In genomic region chr12:122265931-122266771, GRCh38 we compare ENCODE assay signal across 8 cellular contexts. TPM values are rescaled to one million over a fixed set of nuclear protein-coding genes. Genes with fewer than 3 reads are reported as not detected.
A peak's percentile ranks its signal among the peaks of the same experiment; 100 is the strongest.
DNase-seq lines count a peak whose midpoint lies in the region; ATAC-seq and TF ChIP-seq lines count a peak whose summit lies in the region.

Gene VPS33A (minus strand): TSS chr12:122266494. CDS start chr12:122266408, 86 bp downstream.

- H3K4me2 ChIP-seq in skeletal muscle satellite cell (ENCODE audit: low read length) = peak within 1 kb of the TSS; percentile 95

- peak within 1 kb of the TSS; percentile 99 for H3K4me3 ChIP-seq in AG04449 (ENCODE audit: low read depth, low read length)
- peak within 1 kb of the TSS; percentile 95 for H3K4me3 ChIP-seq in WERI-Rb-1 (ENCODE audit: low read depth, low read length)
- peak within 1 kb of the TSS; percentile 76 to 94 (median 83) for H3K4me3 ChIP-seq in breast epithelium
- peak within 1 kb of the TSS; percentile 79 for H3K4me3 ChIP-seq in iPS-18c (ENCODE audit: insufficient read depth, low read depth, low read length)
- H3K4me3 ChIP-seq in skeletal muscle satellite cell (ENCODE audit: low read length) = peak within 1 kb of the TSS; percentile 95

- ATAC-seq in GM18907 (IDR thresholded peaks at IDR 0.05; ENCODE audit: unreplicated experiment) (peak; percentile 91), HG03139 (IDR thresholded peaks at IDR 0.05; ENCODE audit: unreplicated experiment) (peak; percentile 78)

- H3K9ac ChIP-seq in skeletal muscle satellite cell (ENCODE audit: low read depth, low read length) = peak within 1 kb of the TSS; percentile 93

- H3K27me3 ChIP-seq in WERI-Rb-1 (ENCODE audit: insufficient read depth, low read depth, severe bottlenecking) (no peaks in the 10 kb centered on the region), breast epithelium (no peaks in the 10 kb centered on the region), skeletal muscle satellite cell (ENCODE audit: control insufficient read depth, insufficient read depth, low read length) (no peaks in the 10 kb centered on the region)

- H3K36me3 ChIP-seq in WERI-Rb-1 (peaks cover 22% of the 10 kb centered on the region), breast epithelium (no peaks in the 10 kb centered on the region), skeletal muscle satellite cell (ENCODE audit: insufficient read depth, low read length) (peaks cover 8% of the 10 kb centered on the region)

- POLR2A ChIA-PET in AG04449 (lab: Yijun Ruan, JAX) = interaction anchor here (0.9 kb wide), 1 partner anchor 16 kb away, joined by 4 read pairs; no protein-coding TSS in a partner anchor

- H3K4me1 ChIP-seq in breast epithelium (peaks cover 0 to 7% of the 10 kb centered on the region in 2 donors), skeletal muscle satellite cell (ENCODE audit: control insufficient read depth, insufficient read depth, low read length) (peaks cover 5% of the 10 kb centered on the region)

- intact Hi-C loops in breast epithelium (cut with DNase I; ENCODE audit: low total_unique reads) = no loop called here

- CTCF ChIA-PET in AG04449 (lab: Yijun Ruan, JAX) = interaction anchor here (0.9 kb wide), 1 partner anchor 52 kb away, joined by 3 read pairs; no protein-coding TSS in a partner anchor

- peak; percentile 31 for TF ChIP-seq POLR2A in breast epithelium (IDR thresholded peaks at IDR 0.05)

- peak; percentile 92 for DNase-seq in AG04449 (ENCODE audit: low read depth, low spot score)
- DNase-seq in NCI-H2227 (lab: John Stamatoyannopoulos, UW; ENCODE audit: unreplicated experiment) = peak; percentile 99
- DNase-seq in WERI-Rb-1 = peak; percentile 97
- DNase-seq in breast epithelium (ENCODE audit: low spot score in 2 of 2) = peak; percentile 96 to 98

- peak within 1 kb of the TSS; percentile 82 for H3K27ac ChIP-seq in WERI-Rb-1
- peak within 1 kb of the TSS; percentile 91 to 93 for H3K27ac ChIP-seq in breast epithelium

- no peak for TF ChIP-seq CTCF in AG04449 (IDR thresholded peaks at IDR 0.05; ENCODE audit: insufficient read depth, low read length, missing control alignments)
- TF ChIP-seq CTCF in WERI-Rb-1 (IDR thresholded peaks at IDR 0.05; ENCODE audit: low read depth, low read length) = no peak
- no peak for TF ChIP-seq CTCF in breast epithelium (IDR thresholded peaks at IDR 0.05)

- H3K9me3 ChIP-seq in WERI-Rb-1 (ENCODE audit: severe bottlenecking) (no peaks in the 10 kb centered on the region), breast epithelium (no peaks in the 10 kb centered on the region), iPS-18c (ENCODE audit: control insufficient read depth, insufficient read depth, low read length) (no peaks in the 10 kb centered on the region), skeletal muscle satellite cell (replicated peaks; ENCODE audit: low read length) (no peaks in the 10 kb centered on the region)

RNA-seq across cellular contexts. Expression of gene VPS33A, which starts in this region (rescaled TPM):
- total RNA-seq in breast epithelium = 10 to 100 TPM; 13.4 to 17.4 (median 14.4) TPM
- 12.5 and 15.2 TPM in 2 replicates for total RNA-seq in skeletal muscle satellite cell (2012; rRNA removed)

Comparison
In these comparisons a context has a peak if more than half of its experiments do, and no peak if none do; other contexts are left out.
1. Peak in every context shown above with its lines: DNase-seq, ATAC-seq, H3K4me3 ChIP-seq and H3K27ac ChIP-seq.